17 cellular contexts compared by ENCODE assay signal in genomic region chr16:89381788-89382187, GRCh38.
DNase-seq lines count a peak whose midpoint lies in the region; ATAC-seq and TF ChIP-seq lines count a peak whose summit lies in the region.
"Had no signal": no experiment of that assay in that cellular context is flagged by ENCODE, and none has a peak within 500 bp of the region (broad histone marks: within the 10 kb centered on the region; RNA-seq: fewer than 3 reads in every experiment).

No MANE protein-coding gene starts in this region.

- no peaks in the 10 kb centered on the region for H3K27me3 Mint-ChIP-seq in activated T-cell treated with anti-CD3 and anti-CD28 coated beads, Interleukin-2, amount 50 U/mL, for 24 hours
- no peaks in the 10 kb centered on the region for H3K27me3 Mint-ChIP-seq in IgD-negative memory B cell
- H3K27me3 Mint-ChIP-seq in brain: no peaks in the 10 kb centered on the region

- no peak for ATAC-seq in GM19035 (IDR thresholded peaks at IDR 0.05; ENCODE audit: unreplicated experiment)
- ATAC-seq: gastroesophageal sphincter, GM12878, pancreas had no signal

- CTCF ChIA-PET in GM10248 (lab: Yijun Ruan, JAX): interaction anchor here (0.6 kb wide), 1 partner anchor 545 kb away, joined by 3 read pairs; no protein-coding TSS in a partner anchor

- H3K79me2 ChIP-seq in neural cell (replicated peaks; ENCODE audit: insufficient read depth, low read length): peaks cover 85% of the 10 kb centered on the region

- H3K9me2 ChIP-seq in neural cell (ENCODE audit: insufficient read depth, low read length): no peaks in the 10 kb centered on the region

- H3F3A ChIP-seq in neural cell (ENCODE audit: insufficient read depth, low read length, poor library complexity, severe bottlenecking): no peaks in the 10 kb centered on the region

- H3K4me3 ChIP-seq in neural cell (ENCODE audit: low read length): peak overlapping the region; percentile 18
- H3K4me3 ChIP-seq: gastroesophageal sphincter, GM12878, HAP-1, pancreas, skin epidermis had no signal

- no peaks in the 10 kb centered on the region for H3K9me3 Mint-ChIP-seq in activated T-cell treated with anti-CD3 and anti-CD28 coated beads, Interleukin-2, amount 50 U/mL, for 24 hours
- H3K9me3 Mint-ChIP-seq in IgD-negative memory B cell (no peaks in the 10 kb centered on the region), brain (peaks cover 3 to 12% (median 7%) of the 10 kb centered on the region in 5 experiments)

- POLR2A ChIA-PET in GM10248 (lab: Yijun Ruan, JAX): no interaction called here

- no peak for DNase-seq in activated T-cell treated with anti-CD3 and anti-CD28 coated beads, Interleukin-2, amount 50 U/mL, for 24 hours
- DNase-seq in activated T-cell treated with anti-CD3 and anti-CD28 coated beads, Interleukin-2, amount 50 U/mL, for 1 hour: no peak
- DNase-seq in GM10248 (ENCODE audit: extremely low spot score) (no peak), dermis blood vessel endothelial cell (no peak)
- DNase-seq: activated CD8-positive, alpha-beta memory T cell treated with anti-CD3 and anti-CD28 coated beads, Interleukin-2, amount 50 U/mL, for 48 hours; amniotic stem cell; NCI-H2107 had no signal

- H3K27ac Mint-ChIP-seq in activated T-cell treated with anti-CD3 and anti-CD28 coated beads, Interleukin-2, amount 50 U/mL, for 24 hours: peak overlapping the region; percentile 80
- H3K27ac Mint-ChIP-seq in IgD-negative memory B cell (peak overlapping the region in 2 of 3 donors; percentile 45 to 56), brain (peak overlapping the region; percentile 21 to 83 (median 43))

- no peak overlapping the region for H3K4me2 ChIP-seq in neural cell (ENCODE audit: low read length)

- H3K4me1 Mint-ChIP-seq in activated T-cell treated with anti-CD3 and anti-CD28 coated beads, Interleukin-2, amount 50 U/mL, for 24 hours (ENCODE audit: low read depth): peaks cover 92% of the 10 kb centered on the region
- peaks cover 47 to 58% (median 54%) of the 10 kb centered on the region in 3 donors for H3K4me1 Mint-ChIP-seq in IgD-negative memory B cell
- peaks cover 80% of the 10 kb centered on the region for H3K4me1 Mint-ChIP-seq in brain

- no peak overlapping the region for H3K4me3 Mint-ChIP-seq in activated T-cell treated with anti-CD3 and anti-CD28 coated beads, Interleukin-2, amount 50 U/mL, for 24 hours
- H3K4me3 Mint-ChIP-seq in IgD-negative memory B cell (peak overlapping the region in 1 of 4 donors; percentile 56), brain (peak overlapping the region in 1 of 5 experiments; percentile 9)

- H2AFZ ChIP-seq in neural cell (ENCODE audit: low read depth, low read length): no peak overlapping the region

- H3K27me3 ChIP-seq in neural cell (ENCODE audit: insufficient read depth, low read depth, low read length): no peaks in the 10 kb centered on the region
- H3K27me3 ChIP-seq: gastroesophageal sphincter, pancreas had no signal

- peaks cover 46% of the 10 kb centered on the region for H3K36me3 Mint-ChIP-seq in activated T-cell treated with anti-CD3 and anti-CD28 coated beads, Interleukin-2, amount 50 U/mL, for 24 hours (ENCODE audit: low read depth)
- H3K36me3 Mint-ChIP-seq in IgD-negative memory B cell (peaks cover 12% of the 10 kb centered on the region), brain (peaks cover 20% of the 10 kb centered on the region)

- no peak for TF ChIP-seq RAD21 in neural cell (conservative IDR thresholded peaks at IDR 0.05)

- TF ChIP-seq CTCF in brain (conservative IDR thresholded peaks at IDR 0.05) (no peak), neural cell (IDR thresholded peaks at IDR 0.05; ENCODE audit: poor library complexity, severe bottlenecking) (no peak), GM10248 (IDR thresholded peaks at IDR 0.05; ENCODE audit: control extremely low read depth, extremely low read depth, low read depth, missing control alignments) (no peak)

- H3K27ac ChIP-seq in neural cell (ENCODE audit: low read length): no peak overlapping the region
- H3K27ac ChIP-seq: pancreas, VCaP had no signal

- no peak overlapping the region for H3K9ac ChIP-seq in neural cell (ENCODE audit: low read length)

- H4K20me1 ChIP-seq in neural cell (ENCODE audit: insufficient read depth): peaks cover 5% of the 10 kb centered on the region

- no peaks in the 10 kb centered on the region for H3K36me3 ChIP-seq in neural cell (ENCODE audit: insufficient read depth, low read length)
- H3K36me3 ChIP-seq: gastroesophageal sphincter, HAP-1, pancreas had no signal

- H3K9me3 ChIP-seq in neural cell (ENCODE audit: low read length): no peaks in the 10 kb centered on the region
- H3K9me3 ChIP-seq: gastroesophageal sphincter, HAP-1, pancreas had no signal

- no peak for TF ChIP-seq EP300 in neural cell (conservative IDR thresholded peaks at IDR 0.05; ENCODE audit: poor library complexity, severe bottlenecking)

TF ChIP-seq in neural cell, 6 proteins besides CTCF, POLR2A, EP300 and RAD21:
- no peak for TF ChIP-seq EZH2 (IDR thresholded peaks at IDR 0.05; ENCODE audit: borderline replicate concordance, insufficient read depth, low read length, poor library complexity, severe bottlenecking)
TF ChIP-seq in neural cell: peak in this region for 0.
